17 cellular contexts compared by ENCODE assay signal in the genomic region with DNA sequence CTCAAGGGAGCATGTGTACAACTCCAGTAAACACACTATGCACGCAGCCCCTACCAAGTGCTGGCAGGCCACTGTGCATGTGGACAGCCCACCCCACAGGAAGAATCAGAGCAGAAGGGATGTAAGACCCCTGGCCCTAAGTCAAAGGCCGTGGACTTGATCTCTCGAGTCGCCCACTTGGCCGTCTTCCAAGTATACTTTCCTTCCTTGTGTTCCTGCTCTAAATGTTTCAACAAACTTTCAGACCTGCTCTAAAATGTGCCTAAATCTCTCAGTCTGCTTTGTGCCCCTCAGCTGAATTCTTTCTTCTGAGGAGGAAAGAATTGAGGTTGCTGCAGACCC. TPM values are rescaled to one million over a fixed set of nuclear protein-coding genes. Genes with fewer than 3 reads are reported as not detected.
DNase-seq lines count a peak whose midpoint lies in the region; ATAC-seq, FAIRE-seq and TF ChIP-seq lines count a peak whose summit lies in the region.
"Had no signal": no experiment of that assay in that cellular context is flagged by ENCODE, and none has a peak within 500 bp of the region (broad histone marks: within the 10 kb centered on the region; RNA-seq: fewer than 3 reads in every experiment).

No MANE protein-coding gene starts in this region.

- intact Hi-C loops in K562 (cut with micrococcal nuclease): no loop called here

- no peak overlapping the region for H3K4me3 ChIP-seq in BLaER1 treated with 17β-estradiol and CSF1 and Interleukin-3, amounts not matched to agents 10 nM and 100 nM
- H3K4me3 ChIP-seq in HEK293 (ENCODE audit: low read depth, low read length) (no peak overlapping the region), K562 (no peak overlapping the region), neuronal stem cell (ENCODE audit: low read length in 2 of 2) (no peak overlapping the region)
- H3K4me3 ChIP-seq: Peyer's patch, SK-N-MC had no signal

- no peaks in the 10 kb centered on the region; a peak in 1 of 22 replicates for H4K20me1 ChIP-seq in BLaER1 treated with 17β-estradiol and CSF1 and Interleukin-3, amounts not matched to agents 10 nM and 100 nM
- no peaks in the 10 kb centered on the region for H4K20me1 ChIP-seq in K562 (replicated peaks; ENCODE audit: control insufficient read depth, insufficient read depth, low read length)

- BruUV-seq in K562 (replicated peaks; lab: Mats Ljungman, UMichigan): no TSS peak

- no peak for TF ChIP-seq RAD21 in K562 (CRISPR knock-in tag; conservative IDR thresholded peaks at IDR 0.05 in 1 of 2, IDR thresholded peaks at IDR 0.05 in 1 of 2)

- ATAC-seq in K562: no peak
- no peak for ATAC-seq in GM21576 (IDR thresholded peaks at IDR 0.05; ENCODE audit: unreplicated experiment)

- H4K8ac ChIP-seq in neuronal stem cell (ENCODE audit: low read depth, low read length): peak overlapping the region; percentile 43

- H2BK5ac ChIP-seq in neuronal stem cell (ENCODE audit: low read length): no peak overlapping the region

- no peaks in the 10 kb centered on the region for H3K79me2 ChIP-seq in K562 (ENCODE audit: control insufficient read depth, insufficient read depth, low read length)

- H3K9ac ChIP-seq in BLaER1 treated with 17β-estradiol and CSF1 and Interleukin-3, amounts not matched to agents 10 nM and 100 nM: no peak overlapping the region
- H3K9ac ChIP-seq in K562 (ENCODE audit: insufficient read depth in 1 of 2, low read depth in 2 of 2, low read length in 2 of 2) (no peak overlapping the region), neuronal stem cell (ENCODE audit: low read depth, low read length, poor library complexity) (no peak overlapping the region)

- peak overlapping the region in 6 of 11 experiments; percentile 31 to 54 (median 48); a peak in 10 of 22 replicates for H3K4me2 ChIP-seq in BLaER1 treated with 17β-estradiol and CSF1 and Interleukin-3, amounts not matched to agents 10 nM and 100 nM
- H3K4me2 ChIP-seq in K562 (ENCODE audit: insufficient read depth, low read length): no peak overlapping the region
- no peak overlapping the region for H3K4me2 ChIP-seq in neuronal stem cell (ENCODE audit: insufficient read depth, low read length, poor library complexity, severe bottlenecking)

- no peak overlapping the region for H4K91ac ChIP-seq in neuronal stem cell (ENCODE audit: low read depth, low read length, poor library complexity)

- no peaks in the 10 kb centered on the region for H3K79me1 ChIP-seq in neuronal stem cell (ENCODE audit: low read depth, low read length)

- no peak overlapping the region for H3K14ac ChIP-seq in neuronal stem cell (ENCODE audit: low read length)

- TF ChIP-seq CTCF in HEK293 (tag by site-specific recombination; IDR thresholded peaks at IDR 0.05): no peak
- TF ChIP-seq CTCF in K562 (IDR thresholded peaks at IDR 0.05 in 2 of 3, conservative IDR thresholded peaks at IDR 0.05 in 1 of 3; ENCODE audit: insufficient read depth in 2 of 3, low read depth in 1 of 3, low read length in 3 of 3): no peak

- H3K18ac ChIP-seq in neuronal stem cell (ENCODE audit: low read length): no peak overlapping the region

- H2AFZ ChIP-seq in K562 (ENCODE audit: low read depth, low read length): no peak overlapping the region
- H2AFZ ChIP-seq in neuronal stem cell (ENCODE audit: low read length): no peak overlapping the region

- no peak for TF ChIP-seq POLR2A in K562 (conservative IDR thresholded peaks at IDR 0.05)

- no peak overlapping the region for H2BK15ac ChIP-seq in neuronal stem cell (ENCODE audit: low read length)

- in situ Hi-C loops in K562 (cut with MboI): no loop called here

- no peaks in the 10 kb centered on the region for H3K9me3 ChIP-seq in BLaER1 treated with 17β-estradiol and CSF1 and Interleukin-3, amounts not matched to agents 10 nM and 100 nM (replicated peaks in 1 of 11)
- no peaks in the 10 kb centered on the region for H3K9me3 ChIP-seq in HEK293 (ENCODE audit: control insufficient read depth, insufficient read depth, low read depth, low read length)
- H3K9me3 ChIP-seq in K562 (replicated peaks; ENCODE audit: control insufficient read depth, insufficient read depth, low read depth, low read length): no peaks in the 10 kb centered on the region
- no peaks in the 10 kb centered on the region for H3K9me3 ChIP-seq in neuronal stem cell (replicated peaks in 1 of 2; ENCODE audit: control insufficient read depth in 2 of 2, insufficient read depth in 1 of 2, low read depth in 1 of 2, low read length in 2 of 2)
- H3K9me3 ChIP-seq: Peyer's patch had no signal

- H3K9me1 ChIP-seq in K562 (ENCODE audit: control insufficient read depth, insufficient read depth, low read length): no peaks in the 10 kb centered on the region

- TF ChIP-seq EP300 in K562 (IDR thresholded peaks at IDR 0.05; ENCODE audit: low read length): no peak

- H3K4ac ChIP-seq in neuronal stem cell (ENCODE audit: low read length): no peak overlapping the region

- peaks cover 0 to 21% (median 9%) of the 10 kb centered on the region in 10 experiments; a peak in 16 of 20 replicates for H3K4me1 ChIP-seq in BLaER1 treated with 17β-estradiol and CSF1 and Interleukin-3, amounts not matched to agents 10 nM and 100 nM
- H3K4me1 ChIP-seq in HEK293 (ENCODE audit: control insufficient read depth, insufficient read depth, low read length) (0 out of 2 replicates have a peak, but pooled peaks cover 2% of the 10 kb centered on the region), K562 (replicated peaks in 1 of 2; ENCODE audit: control insufficient read depth in 2 of 2, insufficient read depth in 2 of 2, low read length in 2 of 2) (peaks cover 0 to 4% of the 10 kb centered on the region in 2 experiments; a peak in 1 of 5 replicates), neuronal stem cell (ENCODE audit: control insufficient read depth in 2 of 2, insufficient read depth in 1 of 2, low read depth in 1 of 2, low read length in 2 of 2) (peaks cover 0 to 2% of the 10 kb centered on the region in 2 donors)

- POLR2A ChIA-PET in HEK293 (lab: Yijun Ruan, JAX): no interaction called here
- POLR2A ChIA-PET in K562 (lab: Yijun Ruan, JAX): interaction anchor here (1.4 to 2.0 kb wide), 2 partner anchors 12 to 15 kb away, joined by 3 to 5 read pairs; no protein-coding TSS in a partner anchor

- H3K27ac ChIP-seq in BLaER1 treated with 17β-estradiol and CSF1 and Interleukin-3, amounts not matched to agents 10 nM and 100 nM: no peak overlapping the region
- H3K27ac ChIP-seq in HEK293 (ENCODE audit: extremely low read depth, low read depth, low read length): no peak overlapping the region
- no peak overlapping the region for H3K27ac ChIP-seq in K562 (ENCODE audit: extremely low read depth, low read depth, low read length)
- no peak overlapping the region for H3K27ac ChIP-seq in neuronal stem cell (replicated peaks; ENCODE audit: low read length)
- H3K27ac ChIP-seq: Peyer's patch, SK-N-MC had no signal

- H3K36me3 ChIP-seq in BLaER1 treated with 17β-estradiol and CSF1 and Interleukin-3, amounts not matched to agents 10 nM and 100 nM: no peaks in the 10 kb centered on the region
- H3K36me3 ChIP-seq in HEK293 (ENCODE audit: control insufficient read depth in 2 of 2, insufficient read depth in 1 of 2, low read length in 2 of 2) (no peaks in the 10 kb centered on the region), K562 (ENCODE audit: control insufficient read depth, insufficient read depth, low read length) (no peaks in the 10 kb centered on the region), neuronal stem cell (replicated peaks in 1 of 2; ENCODE audit: control insufficient read depth in 2 of 2, insufficient read depth in 2 of 2, low read length in 2 of 2) (no peaks in the 10 kb centered on the region)
- H3K36me3 ChIP-seq: Peyer's patch had no signal

- H3K23ac ChIP-seq in neuronal stem cell (ENCODE audit: low read depth, low read length, poor library complexity): no peak overlapping the region

- H2BK120ac ChIP-seq in neuronal stem cell (ENCODE audit: low read depth, low read length): no peak overlapping the region

- peaks cover 0 to 20% (median 11%) of the 10 kb centered on the region in 11 experiments; a peak in 15 of 22 replicates for H3K27me3 ChIP-seq in BLaER1 treated with 17β-estradiol and CSF1 and Interleukin-3, amounts not matched to agents 10 nM and 100 nM
- peaks cover 34 to 53% of the 10 kb centered on the region in 2 experiments for H3K27me3 ChIP-seq in K562 (ENCODE audit: control insufficient read depth in 2 of 2, insufficient read depth in 2 of 2, low read length in 2 of 2)
- peaks cover 0 to 22% (median 0%) of the 10 kb centered on the region in 3 experiments for H3K27me3 ChIP-seq in neuronal stem cell (ENCODE audit: control insufficient read depth in 3 of 3, insufficient read depth in 3 of 3, low read depth in 1 of 3, low read length in 3 of 3)
- H3K27me3 ChIP-seq: Peyer's patch had no signal

- no peak overlapping the region for H2AK5ac ChIP-seq in neuronal stem cell (ENCODE audit: low read depth, low read length)

- no peak for DNase-seq in K562 (ENCODE audit: extremely low read depth in 1 of 4, low spot score in 3 of 4)
- no peak for DNase-seq in neuronal stem cell (ENCODE audit: low spot score)
- DNase-seq in superior temporal gyrus (ENCODE audit: extremely low spot score): no peak
- DNase-seq in activated CD4-positive, alpha-beta T cell treated with anti-CD3 and anti-CD28 coated beads, Interleukin-2, amount 50 U/mL, for 48 hours: no peak
- DNase-seq: Calu3, MM.1S, NCI-H2171 treated with DMSO at 0.1 percent for 48 hours, NCI-H345, OCI-M1, SIG-M5, SW 1271 had no signal

- FAIRE-seq in K562 (lab: Jason Lieb, UNC): peak; percentile 42
- FAIRE-seq: H54 had no signal

- WGBS in K562 (ENCODE audit: insufficient coverage, low coverage, missing lambda C conversion rate): 8% methylated on average over 5 of the region's 5 CpGs
- no CpG with 5 or more reads among the region's 5 CpGs for WGBS in neuronal stem cell (ENCODE audit: extremely low coverage in 2 of 2, insufficient read length in 2 of 2, insufficient replicate concordance in 1 of 2), 2 donors

- CTCF ChIA-PET in HEK293 (lab: Yijun Ruan, JAX): no interaction called here
- CTCF ChIA-PET in K562 (lab: Yijun Ruan, JAX; ENCODE audit: low intra/inter-chr PET ratio): no interaction called here

- no peak overlapping the region for H2BK12ac ChIP-seq in neuronal stem cell (ENCODE audit: low read length)

RNA-seq across cellular contexts. Expression of gene NOM1, which starts 21.1 kb away (rescaled TPM):
- total RNA-seq in K562 (2011; cell fraction: chromatin; rRNA removed; ENCODE audit: low replicate concordance): 205 and 222 TPM in 2 replicates
- 88.2 and 99.2 TPM in 2 replicates for total RNA-seq in K562 (2011; cell fraction: nucleolus; rRNA removed)
- 125 and 156 TPM in 2 replicates for total RNA-seq in K562 (2011; cell fraction: nucleoplasm; rRNA removed)
- total RNA-seq in K562 (2014; rRNA removed) (35.7 and 35.8 TPM in 2 replicates), K562 (2014; rRNA removed; fragmentation: Illumina TruSeq; extraction: Trizol) (38.8 and 40.1 TPM in 2 replicates), K562 (2015; rRNA removed; fragmentation: Illumina TruSeq; extraction: Trizol) (41.2 and 42.9 TPM in 2 replicates), K562 (2021) (37.3 and 47.3 TPM in 2 replicates)
- polyA plus RNA-seq in K562 (2011; rRNA removed) (30.5 and 30.9 TPM in 2 replicates), K562 (2014; fragmentation: Illumina TruSeq; extraction: Trizol) (38.2 and 39.7 TPM in 2 replicates), K562 (2014; fragmentation: Nextera tagmentation; extraction: Ambion mirVana) (1 to 10 TPM; 6.8 to 9.6 TPM), K562 (2014; rRNA removed) (37.4 and 39.6 TPM in 2 replicates)
- polyA plus RNA-seq in K562 (2011; cell fraction: cytosol; rRNA removed): 15.3 and 15.4 TPM in 2 replicates
- polyA plus RNA-seq in K562 (2011; cell fraction: nucleus; rRNA removed): 64.1 and 106 TPM in 2 replicates
- 20.2 and 27.0 TPM in 2 replicates for polyA plus RNA-seq in K562 (2012)
- 34.0 and 39.0 TPM in 2 replicates for polyA minus RNA-seq in K562 (2011; rRNA and poly(A)+ RNA removed)
- polyA minus RNA-seq in K562 (2011; cell fraction: cytosol; rRNA and poly(A)+ RNA removed): 21.2 and 26.1 TPM in 2 replicates
- polyA minus RNA-seq in K562 (2011; cell fraction: nucleus; rRNA and poly(A)+ RNA removed): 50.6 and 53.0 TPM in 2 replicates
- polyA plus RNA-seq in neuronal stem cell (2013, experiment 1 of 2): 7.5 TPM
- polyA plus RNA-seq in neuronal stem cell (2013, experiment 2 of 2): 7.7 TPM

RNA-seq across cellular contexts. Expression of gene LMBR1, which starts 35.4 kb away (rescaled TPM):
- total RNA-seq in K562 (2011; cell fraction: chromatin; rRNA removed; ENCODE audit: low replicate concordance): 221 and 364 TPM in 2 replicates
- 125 and 149 TPM in 2 replicates for total RNA-seq in K562 (2011; cell fraction: nucleolus; rRNA removed)
- total RNA-seq in K562 (2011; cell fraction: nucleoplasm; rRNA removed): 218 and 331 TPM in 2 replicates
- total RNA-seq in K562 (2014; rRNA removed): 74.6 and 136 TPM in 2 replicates
- total RNA-seq in K562 (2014; rRNA removed; fragmentation: Illumina TruSeq; extraction: Trizol): 59.9 and 67.3 TPM in 2 replicates
- 58.5 and 61.7 TPM in 2 replicates for total RNA-seq in K562 (2015; rRNA removed; fragmentation: Illumina TruSeq; extraction: Trizol)
- total RNA-seq in K562 (2021): 89.1 and 90.0 TPM in 2 replicates
- polyA plus RNA-seq in K562 (2011; rRNA removed): 33.6 and 82.0 TPM in 2 replicates
- 36.1 and 51.5 TPM in 2 replicates for polyA plus RNA-seq in K562 (2011; cell fraction: cytosol; rRNA removed)
- 136 and 225 TPM in 2 replicates for polyA plus RNA-seq in K562 (2011; cell fraction: nucleus; rRNA removed)
- polyA plus RNA-seq in K562 (2012): 38.8 and 45.6 TPM in 2 replicates
- polyA plus RNA-seq in K562 (2014; fragmentation: Illumina TruSeq; extraction: Trizol): 49.8 and 49.9 TPM in 2 replicates
- polyA plus RNA-seq in K562 (2014; fragmentation: Nextera tagmentation; extraction: Ambion mirVana): 1 to 10 TPM; 7.7 to 9.6 TPM
- polyA plus RNA-seq in K562 (2014; rRNA removed): 49.0 and 50.9 TPM in 2 replicates
- 80.1 and 153 TPM in 2 replicates for polyA minus RNA-seq in K562 (2011; rRNA and poly(A)+ RNA removed)
- polyA minus RNA-seq in K562 (2011; cell fraction: cytosol; rRNA and poly(A)+ RNA removed): 53.8 and 63.2 TPM in 2 replicates
- polyA minus RNA-seq in K562 (2011; cell fraction: nucleus; rRNA and poly(A)+ RNA removed): 191 and 204 TPM in 2 replicates
- polyA plus RNA-seq in neuronal stem cell (2013, experiment 1 of 2): 28.8 TPM
- polyA plus RNA-seq in neuronal stem cell (2013, experiment 2 of 2): 29.0 TPM

Comparison
In these comparisons a context has a peak if more than half of its experiments do, and no peak if none do; other contexts are left out.
1. H3K4me2 ChIP-seq: peak in BLaER1 treated with 17β-estradiol and CSF1 and Interleukin-3, amounts not matched to agents 10 nM and 100 nM (6 of 11); none in K562 (single experiment) and neuronal stem cell (single experiment).